9 cellular contexts compared by ENCODE assay signal in the genomic region with DNA sequence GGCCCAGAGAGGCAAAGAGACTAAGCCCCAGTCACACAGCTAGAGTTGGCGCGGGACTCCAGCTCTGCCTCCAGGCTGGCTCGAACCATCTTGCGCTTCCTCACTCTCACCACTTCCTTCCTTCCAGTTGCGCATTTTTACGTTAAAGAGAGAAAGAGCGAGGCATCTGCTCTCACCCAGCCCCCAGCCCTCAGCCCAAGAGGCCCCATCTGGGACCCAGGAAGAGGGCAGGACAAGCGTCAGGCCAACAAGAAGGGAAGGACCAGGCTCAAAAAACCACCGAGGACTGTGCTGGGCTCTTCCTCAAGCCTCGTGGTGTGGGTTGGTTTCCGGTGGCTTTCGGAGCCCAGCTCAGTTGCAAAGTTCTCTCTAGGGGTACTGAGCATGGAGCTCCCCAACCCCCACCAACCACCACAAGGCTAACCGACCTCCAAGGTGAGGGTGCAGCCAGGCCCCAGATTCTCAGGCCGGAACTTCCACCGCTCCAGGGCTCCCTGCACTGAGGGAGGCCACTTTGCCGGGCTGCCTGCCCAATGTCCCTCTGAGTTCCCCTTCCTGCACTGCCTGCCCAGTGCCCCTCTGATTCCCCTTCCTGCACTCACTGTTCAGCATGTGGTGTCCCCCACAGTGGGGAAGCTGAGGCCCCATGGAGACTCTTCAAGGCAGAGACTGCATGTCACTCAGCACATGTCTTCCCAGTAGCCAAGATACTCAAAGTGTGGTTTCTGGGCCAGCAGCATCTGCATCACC. TPM values are rescaled to one million over a fixed set of nuclear protein-coding genes. Genes with fewer than 3 reads are reported as not detected.
DNase-seq lines count a peak whose midpoint lies in the region; ATAC-seq and TF ChIP-seq lines count a peak whose summit lies in the region.
"Had no signal": no experiment of that assay in that cellular context is flagged by ENCODE, and none has a peak within 500 bp of the region (broad histone marks: within the 10 kb centered on the region; RNA-seq: fewer than 3 reads in every experiment).

No MANE protein-coding gene starts in this region.

- peak overlapping the region; percentile 90 for H3K27ac Mint-ChIP-seq in stimulated activated naive CD8-positive, alpha-beta T cell treated with anti-CD3 and anti-CD28 coated beads, Interleukin-15, Interleukin-2, amounts not matched to agents 100 ng/mL and 50 ng/mL, for 24 hours

- H3K4me3 Mint-ChIP-seq in stimulated activated naive CD8-positive, alpha-beta T cell treated with anti-CD3 and anti-CD28 coated beads, Interleukin-15, Interleukin-2, amounts not matched to agents 100 ng/mL and 50 ng/mL, for 24 hours, result peak overlapping the region; percentile 49

- no peaks in the 10 kb centered on the region for H3K79me2 ChIP-seq in osteoblast (ENCODE audit: insufficient read depth, low read length)

- H3K4me3 ChIP-seq in BLaER1, result peak overlapping the region; percentile 56
- H3K4me3 ChIP-seq in osteoblast (ENCODE audit: insufficient read depth, low read length), result no peak overlapping the region
- H3K4me3 ChIP-seq: tibial nerve had no signal

- H3K27ac ChIP-seq in BLaER1 (peak overlapping the region; percentile 98), osteoblast (ENCODE audit: low read depth, low read length) (no peak overlapping the region)
- H3K27ac ChIP-seq: tibial nerve had no signal

- peaks cover 32% of the 10 kb centered on the region for H3K4me1 Mint-ChIP-seq in stimulated activated naive CD8-positive, alpha-beta T cell treated with anti-CD3 and anti-CD28 coated beads, Interleukin-15, Interleukin-2, amounts not matched to agents 100 ng/mL and 50 ng/mL, for 24 hours (ENCODE audit: low read depth)

- no peaks in the 10 kb centered on the region for H3K36me3 Mint-ChIP-seq in stimulated activated naive CD8-positive, alpha-beta T cell treated with anti-CD3 and anti-CD28 coated beads, Interleukin-15, Interleukin-2, amounts not matched to agents 100 ng/mL and 50 ng/mL, for 24 hours (ENCODE audit: low read depth)

- H3K36me3 ChIP-seq in BLaER1, result no peaks in the 10 kb centered on the region
- H3K36me3 ChIP-seq in osteoblast (ENCODE audit: insufficient read depth, low read length), result no peaks in the 10 kb centered on the region
- H3K36me3 ChIP-seq: tibial nerve had no signal

- DNase-seq in SKM-1 treated with dmso at 0.1 percent for 144 hours (lab: John Stamatoyannopoulos, UW; ENCODE audit: unreplicated experiment), result peak; percentile 90
- DNase-seq in Right ventricle myocardium superior, result peak; percentile 53
- no peak for DNase-seq in osteoblast (ENCODE audit: insufficient read length, low spot score, missing footprints)

- no peak for TF ChIP-seq CTCF in osteoblast (IDR thresholded peaks at IDR 0.05; ENCODE audit: extremely low read depth, low read depth, low read length)

- intact Hi-C loops in Right ventricle myocardium superior (cut with DNase I), result no loop called here

- H3K9me3 ChIP-seq in BLaER1 (no peaks in the 10 kb centered on the region), osteoblast (ENCODE audit: low read depth, low read length) (no peaks in the 10 kb centered on the region)
- H3K9me3 ChIP-seq: tibial nerve had no signal

- ATAC-seq in GM21447 (IDR thresholded peaks at IDR 0.05; ENCODE audit: unreplicated experiment) (peak; percentile 76), Right ventricle myocardium superior (ENCODE audit: poor library complexity) (peak; percentile 24), GM18520 (IDR thresholded peaks at IDR 0.05; ENCODE audit: unreplicated experiment) (no peak), GM21576 (IDR thresholded peaks at IDR 0.05; ENCODE audit: unreplicated experiment) (no peak)

- H3K27me3 Mint-ChIP-seq in stimulated activated naive CD8-positive, alpha-beta T cell treated with anti-CD3 and anti-CD28 coated beads, Interleukin-15, Interleukin-2, amounts not matched to agents 100 ng/mL and 50 ng/mL, for 24 hours, result no peaks in the 10 kb centered on the region

- H3K9ac ChIP-seq in BLaER1, result peak overlapping the region; percentile 87

- H3K27me3 ChIP-seq in BLaER1 (no peaks in the 10 kb centered on the region), osteoblast (ENCODE audit: insufficient read depth, low read length) (peaks cover 8% of the 10 kb centered on the region)
- H3K27me3 ChIP-seq: tibial nerve had no signal

- peak overlapping the region; percentile 98 for H3K4me2 ChIP-seq in BLaER1
- no peak overlapping the region for H3K4me2 ChIP-seq in osteoblast (ENCODE audit: insufficient read depth, low read length)

- H3K9me3 Mint-ChIP-seq in stimulated activated naive CD8-positive, alpha-beta T cell treated with anti-CD3 and anti-CD28 coated beads, Interleukin-15, Interleukin-2, amounts not matched to agents 100 ng/mL and 50 ng/mL, for 24 hours, result no peaks in the 10 kb centered on the region

- H3K4me1 ChIP-seq in BLaER1 (peaks cover 100% of the 10 kb centered on the region), osteoblast (ENCODE audit: insufficient read depth, low read length) (no peaks in the 10 kb centered on the region)

- H2AFZ ChIP-seq in osteoblast (ENCODE audit: low read length), result no peak overlapping the region

- no peaks in the 10 kb centered on the region for H4K20me1 ChIP-seq in BLaER1
- no peaks in the 10 kb centered on the region for H4K20me1 ChIP-seq in osteoblast (ENCODE audit: insufficient read depth, low read length)

RNA-seq across cellular contexts. Expression of a gene that starts 35.9 kb away (rescaled TPM):
- 93.6 TPM for total RNA-seq in Right ventricle myocardium superior
- total RNA-seq in osteoblast, result not detected in 2 replicates

Comparison
In these comparisons a context has a peak if more than half of its experiments do, and no peak if none do; other contexts are left out.
1. ATAC-seq: peak in GM21447 (single experiment) and Right ventricle myocardium superior (single experiment); none in GM18520 (single experiment) and GM21576 (single experiment).
2. RNA of a gene that starts 35.9 kb away (total RNA-seq): 93.6 TPM in Right ventricle myocardium superior (single experiment); not detected in osteoblast; every median in the first group is over 10 times any median in the second.